ENCODE assay signal across 15 cellular contexts in genomic region chr6:115467726-115468125, GRCh38.
DNase-seq lines count a peak whose midpoint lies in the region; TF ChIP-seq lines count a peak whose summit lies in the region.
"Had no signal": no experiment of that assay in that cellular context is flagged by ENCODE, and none has a peak within 500 bp of the region (broad histone marks: within the 10 kb centered on the region; RNA-seq: fewer than 3 reads in every experiment).

No MANE protein-coding gene starts in this region.

- no peak overlapping the region for H3K9ac ChIP-seq in endodermal cell (ENCODE audit: extremely low read depth, low read length, poor library complexity, severe bottlenecking)
- H3K9ac ChIP-seq in mesendoderm (ENCODE audit: low read length) = no peak overlapping the region
- H3K9ac ChIP-seq: BLaER1 had no signal

- H4K5ac ChIP-seq in mesendoderm (ENCODE audit: low read length) = no peak overlapping the region

- BruUV-seq in MCF 10A (replicated peaks; lab: Mats Ljungman, UMichigan) = no TSS peak

- H3K4me3 Mint-ChIP-seq in MCF 10A (ENCODE audit: unreplicated experiment) = no peak overlapping the region
- H3K4me3 Mint-ChIP-seq in endodermal cell = no peak overlapping the region
- H3K4me3 Mint-ChIP-seq: CD14-positive monocyte; CD4-positive, alpha-beta memory T cell; H9 had no signal

- H3K27ac Mint-ChIP-seq in MCF 10A (ENCODE audit: low read depth, unreplicated experiment) (no peak overlapping the region), endodermal cell (no peak overlapping the region)
- H3K27ac Mint-ChIP-seq: CD14-positive monocyte; CD4-positive, alpha-beta memory T cell; H9 had no signal

- no peak overlapping the region for H3K56ac ChIP-seq in mesendoderm (ENCODE audit: low read length)

- H3K18ac ChIP-seq in mesendoderm (ENCODE audit: low read length) = no peak overlapping the region

- no peak overlapping the region for H3K23ac ChIP-seq in mesendoderm (ENCODE audit: low read length)

- no peak overlapping the region for H2BK15ac ChIP-seq in mesendoderm (replicated peaks; ENCODE audit: low read depth)

- H3K9me3 ChIP-seq in breast epithelium (peaks cover 3 to 10% of the 10 kb centered on the region in 2 donors), endodermal cell (ENCODE audit: control insufficient read depth, low read length) (peaks cover 6% of the 10 kb centered on the region), SJCRH30 (replicated peaks) (no peaks in the 10 kb centered on the region)
- H3K9me3 ChIP-seq: BLaER1 had no signal

- H3K36me3 ChIP-seq in breast epithelium = no peaks in the 10 kb centered on the region
- no peaks in the 10 kb centered on the region for H3K36me3 ChIP-seq in endodermal cell (ENCODE audit: control insufficient read depth, insufficient read depth, low read length)
- H3K36me3 ChIP-seq in mesendoderm (ENCODE audit: control insufficient read depth, insufficient read depth, low read length) = no peaks in the 10 kb centered on the region
- H3K36me3 ChIP-seq in SJCRH30 = no peaks in the 10 kb centered on the region
- H3K36me3 ChIP-seq: BLaER1 had no signal

- WGBS in endodermal cell (ENCODE audit: insufficient coverage in 1 of 2, insufficient read length in 1 of 2), 2 experiments = 80% methylated on average over 2 of the region's 2 CpGs; no CpG with 5 or more reads in 1 of the 2 experiments
- no CpG with 5 or more reads among the region's 2 CpGs for WGBS in mesendoderm (ENCODE audit: extremely low coverage, insufficient coverage, low lambda C conversion rate)

- H2BK5ac ChIP-seq in mesendoderm (ENCODE audit: low read length) = no peak overlapping the region

- no peaks in the 10 kb centered on the region for H3K4me1 Mint-ChIP-seq in MCF 10A (ENCODE audit: insufficient read depth, unreplicated experiment)
- H3K4me1 Mint-ChIP-seq in endodermal cell = no peaks in the 10 kb centered on the region
- H3K4me1 Mint-ChIP-seq: CD14-positive monocyte; CD4-positive, alpha-beta memory T cell had no signal

- H3K79me1 ChIP-seq in mesendoderm (ENCODE audit: low read length) = no peaks in the 10 kb centered on the region

- no peak for TF ChIP-seq POLR2A in breast epithelium (IDR thresholded peaks at IDR 0.05)

- H3K9me3 Mint-ChIP-seq in MCF 10A (ENCODE audit: unreplicated experiment) (no peaks in the 10 kb centered on the region), endodermal cell (peaks cover 11% of the 10 kb centered on the region)

- CTCF ChIA-PET in MCF 10A (lab: Yijun Ruan, JAX) = interaction anchor here (0.6 kb wide), 1 partner anchor 1258 kb away, joined by 6 read pairs; no protein-coding TSS in a partner anchor

- no peak for TF ChIP-seq CTCF in MCF 10A (IDR thresholded peaks at IDR 0.05; ENCODE audit: unreplicated experiment)
- TF ChIP-seq CTCF in breast epithelium (IDR thresholded peaks at IDR 0.05) = no peak
- no peak for TF ChIP-seq CTCF in endodermal cell (conservative IDR thresholded peaks at IDR 0.05)
- TF ChIP-seq CTCF in GM20000 (IDR thresholded peaks at IDR 0.05; ENCODE audit: extremely low read depth, missing control alignments) = no peak

- H3K27me3 ChIP-seq in breast epithelium (no peaks in the 10 kb centered on the region), endodermal cell (ENCODE audit: control insufficient read depth, insufficient read depth, low read length, poor library complexity, severe bottlenecking) (no peaks in the 10 kb centered on the region), mesendoderm (ENCODE audit: insufficient read depth, low read length, poor library complexity) (no peaks in the 10 kb centered on the region), SJCRH30 (no peaks in the 10 kb centered on the region)
- H3K27me3 ChIP-seq: BLaER1 had no signal

- H3K4me1 ChIP-seq in breast epithelium (no peaks in the 10 kb centered on the region), endodermal cell (ENCODE audit: control insufficient read depth, insufficient read depth, low read length) (no peaks in the 10 kb centered on the region), mesendoderm (ENCODE audit: control insufficient read depth, low read depth, low read length) (no peaks in the 10 kb centered on the region), SJCRH30 (no peaks in the 10 kb centered on the region)
- H3K4me1 ChIP-seq: BLaER1 had no signal

- H3K27me3 Mint-ChIP-seq in MCF 10A (ENCODE audit: insufficient read depth, unreplicated experiment) (peaks cover 12% of the 10 kb centered on the region), endodermal cell (ENCODE audit: insufficient read depth) (no peaks in the 10 kb centered on the region)
- H3K27me3 Mint-ChIP-seq: CD4-positive, alpha-beta memory T cell had no signal

- intact Hi-C loops in MCF 10A (cut with micrococcal nuclease) (no loop called here), breast epithelium (cut with DNase I; ENCODE audit: low total_unique reads) (no loop called here)

- H3K4ac ChIP-seq in mesendoderm (ENCODE audit: low read depth, low read length) = no peak overlapping the region

- no peak overlapping the region for H2BK120ac ChIP-seq in mesendoderm (ENCODE audit: low read depth, low read length)

- H3K4me3 ChIP-seq in breast epithelium (no peak overlapping the region), endodermal cell (ENCODE audit: low read length) (no peak overlapping the region), mesendoderm (ENCODE audit: low read length) (no peak overlapping the region), SJCRH30 (no peak overlapping the region)
- H3K4me3 ChIP-seq: BLaER1 had no signal

- H3K27ac ChIP-seq in breast epithelium (no peak overlapping the region), endodermal cell (ENCODE audit: low read depth, low read length) (no peak overlapping the region), mesendoderm (ENCODE audit: low read depth, low read length) (no peak overlapping the region), SJCRH30 (no peak overlapping the region)
- H3K27ac ChIP-seq: BLaER1 had no signal

- no peak overlapping the region for H2AK5ac ChIP-seq in mesendoderm (ENCODE audit: low read length)

- H3K36me3 Mint-ChIP-seq in MCF 10A (ENCODE audit: insufficient read depth, unreplicated experiment) (peaks cover 6% of the 10 kb centered on the region), endodermal cell (ENCODE audit: low read depth) (no peaks in the 10 kb centered on the region)
- H3K36me3 Mint-ChIP-seq: CD14-positive monocyte; CD4-positive, alpha-beta memory T cell had no signal

- POLR2A ChIA-PET in MCF 10A (lab: Yijun Ruan, JAX) = no interaction called here

- no peak overlapping the region for H3K4me2 ChIP-seq in mesendoderm (ENCODE audit: low read length)
- H3K4me2 ChIP-seq: BLaER1 had no signal

- no peak overlapping the region for H4K8ac ChIP-seq in mesendoderm (ENCODE audit: low read depth, low read length)

- peak; percentile 1 for DNase-seq in MCF 10A (ENCODE audit: unreplicated experiment)
- DNase-seq in breast epithelium (ENCODE audit: low spot score in 2 of 2) = no peak
- DNase-seq in endodermal cell = peak; percentile 46
- peak; percentile 59 for DNase-seq in mesendoderm
- DNase-seq in GM20000 (ENCODE audit: low spot score) = no peak
- no peak for DNase-seq in GM19240 (ENCODE audit: insufficient read length, low spot score)
- DNase-seq in SJCRH30 = no peak
- DNase-seq: 8988T; CD4-positive, alpha-beta memory T cell; DMS153; DND-41; EL; H9 had no signal

- H3K79me2 ChIP-seq in mesendoderm (ENCODE audit: control insufficient read depth, insufficient read depth, low read length) = no peaks in the 10 kb centered on the region

Comparison
In these comparisons a context has a peak if more than half of its experiments do, and no peak if none do; other contexts are left out.
1. DNase-seq: peak in MCF 10A (single experiment), endodermal cell (single experiment) and mesendoderm (single experiment); none in breast epithelium (0 of 2), GM20000 (single experiment), GM19240 (single experiment) and SJCRH30 (0 of 2).